ENCODE assay signal across 2 cellular contexts in the genomic region with DNA sequence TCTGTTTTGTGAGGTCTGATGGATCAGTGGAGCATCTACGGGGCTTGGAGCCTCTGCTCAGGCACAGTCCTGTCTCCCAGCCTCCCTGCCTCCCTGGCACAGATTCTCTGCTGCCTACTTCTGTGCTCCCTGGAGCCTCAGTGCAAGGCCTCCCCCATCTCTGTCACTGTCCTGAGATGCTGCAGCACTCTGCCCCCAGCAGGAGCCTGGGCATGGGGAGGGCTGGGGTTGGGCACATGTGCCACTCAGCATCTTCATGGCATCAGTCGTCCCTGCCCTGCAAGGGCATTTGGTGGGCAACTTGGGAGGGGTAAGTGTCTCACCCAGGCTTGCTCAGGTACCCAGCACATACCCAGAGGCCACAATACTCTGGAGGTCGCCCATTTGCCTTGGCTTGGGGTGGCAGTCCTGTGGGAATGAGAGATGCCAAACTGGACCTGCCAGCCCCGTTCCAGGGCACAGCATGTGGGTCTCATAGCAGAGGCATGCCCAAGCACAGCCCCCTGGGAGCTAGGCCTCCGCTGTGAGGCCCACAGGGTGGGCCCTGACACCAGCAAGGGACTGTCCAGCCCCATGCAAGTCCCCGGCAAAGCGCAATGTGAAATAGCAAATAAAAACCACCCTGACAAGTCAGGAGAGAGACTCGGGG.
TF ChIP-seq lines count a peak whose summit lies in the region.

No MANE protein-coding gene starts in this region.

TF ChIP-seq in A549, 52 proteins besides CTCF, POLR2A, EP300 and RAD21 (continued from another document):
- TF ChIP-seq BHLHE40 (IDR thresholded peaks at IDR 0.05; ENCODE audit: low read depth, low read length): no peak

TF ChIP-seq in WTC11, 78 proteins besides CTCF, POLR2A, EP300 and RAD21:
- TF ChIP-seq, protein P1, sequence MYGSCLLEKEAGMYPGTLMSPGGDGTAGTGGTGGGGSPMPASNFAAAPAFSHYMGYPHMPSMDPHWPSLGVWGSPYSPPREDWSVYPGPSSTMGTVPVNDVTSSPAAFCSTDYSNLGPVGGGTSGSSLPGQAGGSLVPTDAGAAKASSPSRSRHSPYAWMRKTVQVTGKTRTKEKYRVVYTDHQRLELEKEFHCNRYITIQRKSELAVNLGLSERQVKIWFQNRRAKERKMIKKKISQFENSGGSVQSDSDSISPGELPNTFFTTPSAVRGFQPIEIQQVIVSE (CRISPR knock-in tag; IDR thresholded peaks at IDR 0.05; ENCODE audit: borderline replicate concordance): no peak
- TF ChIP-seq ATF3 (CRISPR knock-in tag; conservative IDR thresholded peaks at IDR 0.05) (0 out of 2 replicates have a peak, but pooled peaks have one; percentile 17), EMX1 (CRISPR knock-in tag; IDR thresholded peaks at IDR 0.05) (no peak), E2F1 (CRISPR knock-in tag; IDR thresholded peaks at IDR 0.05) (no peak), ZNF121 (CRISPR knock-in tag; IDR thresholded peaks at IDR 0.05) (no peak), ESRRA (CRISPR knock-in tag; IDR thresholded peaks at IDR 0.05; ENCODE audit: borderline replicate concordance) (no peak)
